8 cellular contexts compared by ENCODE assay signal in genomic region chr6:105993341-105993740, GRCh38.
DNase-seq lines count a peak whose midpoint lies in the region; ATAC-seq and TF ChIP-seq lines count a peak whose summit lies in the region.

No MANE protein-coding gene starts in this region.

- H2AFZ ChIP-seq in PC-9, result peak overlapping the region; percentile 99; the same call in 1 of the 2 replicates

- no peak for TF ChIP-seq CTCF in PC-9 (conservative IDR thresholded peaks at IDR 0.05)
- TF ChIP-seq CTCF in endothelial cell (IDR thresholded peaks at IDR 0.05; ENCODE audit: unreplicated experiment), result no peak
- TF ChIP-seq CTCF in progenitor cell of endocrine pancreas (IDR thresholded peaks at IDR 0.05; ENCODE audit: unreplicated experiment), result no peak

- CTCF ChIA-PET in PC-9 (lab: Charles Lee), result no interaction called here

- H3K9me3 Mint-ChIP-seq in endothelial cell (ENCODE audit: unreplicated experiment) (no peaks in the 10 kb centered on the region), progenitor cell of endocrine pancreas (ENCODE audit: low read depth) (no peaks in the 10 kb centered on the region)

- H3F3A ChIP-seq in PC-9 (ENCODE audit: insufficient read depth, low read depth), result no peaks in the 10 kb centered on the region

- H3K4me3 ChIP-seq in PC-9, result no peak overlapping the region

- peak; percentile 53 for DNase-seq in ELR (ENCODE audit: low read depth)
- no peak for DNase-seq in PC-9
- DNase-seq in endothelial cell (ENCODE audit: low spot score), result no peak
- DNase-seq in progenitor cell of endocrine pancreas (ENCODE audit: low spot score, unreplicated experiment), result no peak
- DNase-seq in OCI-M2 (lab: John Stamatoyannopoulos, UW; ENCODE audit: unreplicated experiment), result no peak
- no peak for DNase-seq in NCI-H524 (lab: John Stamatoyannopoulos, UW)
- no peak for DNase-seq in GM19238 (ENCODE audit: insufficient read length, low spot score)

- no peak overlapping the region for H3K4me2 ChIP-seq in PC-9

- H3K79me2 ChIP-seq in PC-9 (ENCODE audit: low read depth), result no peaks in the 10 kb centered on the region

- H3K36me3 Mint-ChIP-seq in endothelial cell (ENCODE audit: low read depth, unreplicated experiment) (no peaks in the 10 kb centered on the region), progenitor cell of endocrine pancreas (ENCODE audit: insufficient read depth) (no peaks in the 10 kb centered on the region)

- H3K27ac Mint-ChIP-seq in endothelial cell (ENCODE audit: unreplicated experiment), result no peak overlapping the region
- peak overlapping the region; percentile 77 for H3K27ac Mint-ChIP-seq in progenitor cell of endocrine pancreas

- intact Hi-C loops in PC-9 (cut with micrococcal nuclease; ENCODE audit: unreplicated experiment), result no loop called here

- H3K36me3 ChIP-seq in PC-9 (ENCODE audit: low read depth), result no peaks in the 10 kb centered on the region

- no peaks in the 10 kb centered on the region for H3K27me3 ChIP-seq in PC-9 (ENCODE audit: insufficient read depth, low read depth)

- H3K9me3 ChIP-seq in PC-9 (ENCODE audit: insufficient read depth, low read depth), result no peaks in the 10 kb centered on the region

- H3K27me3 Mint-ChIP-seq in endothelial cell (ENCODE audit: unreplicated experiment) (peaks cover 11% of the 10 kb centered on the region), progenitor cell of endocrine pancreas (peaks cover 73% of the 10 kb centered on the region)

- POLR2A ChIA-PET in PC-9 (lab: Charles Lee; ENCODE audit: unreplicated experiment), result no interaction called here

- no peaks in the 10 kb centered on the region for H3K9me2 ChIP-seq in PC-9 (ENCODE audit: insufficient read depth)

- H3K4me3 Mint-ChIP-seq in endothelial cell (ENCODE audit: unreplicated experiment), result peak overlapping the region; percentile 80
- peak overlapping the region; percentile 87 for H3K4me3 Mint-ChIP-seq in progenitor cell of endocrine pancreas (ENCODE audit: low read depth)

- H3K4me1 Mint-ChIP-seq in endothelial cell (ENCODE audit: unreplicated experiment) (peaks cover 23% of the 10 kb centered on the region), progenitor cell of endocrine pancreas (ENCODE audit: low read depth) (peaks cover 16% of the 10 kb centered on the region)

- no peaks in the 10 kb centered on the region for H4K20me1 ChIP-seq in PC-9 (ENCODE audit: insufficient read depth)

- 0 out of 2 replicates have a peak, but pooled peaks cover 4% of the 10 kb centered on the region for H3K4me1 ChIP-seq in PC-9 (replicated peaks; ENCODE audit: insufficient read depth)

- no TSS peak for BruUV-seq in PC-9 (replicated peaks; lab: Mats Ljungman, UMichigan)

- no peak for ATAC-seq in HG02798 (IDR thresholded peaks at IDR 0.05; ENCODE audit: poor library complexity, unreplicated experiment)

- no peak overlapping the region for H3K27ac ChIP-seq in PC-9
